In genomic region chr16:1774456-1774795, GRCh38 we compare ENCODE assay signal across 10 cellular contexts. TPM values are rescaled to one million over a fixed set of nuclear protein-coding genes. Genes with fewer than 3 reads are reported as not detected.
DNase-seq lines count a peak whose midpoint lies in the region; ATAC-seq and TF ChIP-seq lines count a peak whose summit lies in the region.
"Had no signal": no experiment of that assay in that cellular context is flagged by ENCODE, and none has a peak within 500 bp of the region (broad histone marks: within the 10 kb centered on the region; RNA-seq: fewer than 3 reads in every experiment).

No MANE protein-coding gene starts in this region.

- H3K9me3 Mint-ChIP-seq in naive B cell: no peaks in the 10 kb centered on the region

- peaks cover 19 to 26% (median 23%) of the 10 kb centered on the region in 3 donors for H3K4me1 Mint-ChIP-seq in naive B cell

- no peak overlapping the region for H3K9ac ChIP-seq in mammary epithelial cell (ENCODE audit: insufficient read depth, low read length)

- no peak overlapping the region for H3K27ac Mint-ChIP-seq in naive B cell

- H3K9me3 ChIP-seq in BE2C (no peaks in the 10 kb centered on the region), mammary epithelial cell (replicated peaks; ENCODE audit: insufficient read depth, low read length) (no peaks in the 10 kb centered on the region)

- ATAC-seq in naive B cell (ENCODE audit: low read depth in 2 of 2) (no peak), HG03159 (IDR thresholded peaks at IDR 0.05; ENCODE audit: unreplicated experiment) (no peak)

- no peak overlapping the region for H2AFZ ChIP-seq in mammary epithelial cell (ENCODE audit: low read depth, low read length)

- intact Hi-C loops in mammary epithelial cell (cut with micrococcal nuclease): loop anchor here (1.0 to 5.0 kb wide), 5 partner anchors 8 to 347 kb away; partner anchors contain the start of genes CRAMP1, IFT140, NUBP2 and SPSB3

- no peaks in the 10 kb centered on the region for H3K36me3 Mint-ChIP-seq in naive B cell

- no peak for DNase-seq in BE2C
- no peak for DNase-seq in Jurkat, Clone E6-1 (ENCODE audit: low read depth, low spot score)
- DNase-seq in mammary epithelial cell: no peak
- DNase-seq in naive B cell: no peak
- DNase-seq in cerebellum (ENCODE audit: low spot score): no peak
- no peak for DNase-seq in pons (ENCODE audit: low spot score)
- no peak for DNase-seq in AML-193 (lab: John Stamatoyannopoulos, UW)
- DNase-seq: NCI-H226; stimulated activated CD4-positive, alpha-beta T cell treated with anti-CD3 and anti-CD28 coated beads, Interleukin-4, amount 100 ng/mL, for 1 hour had no signal

- WGBS in mammary epithelial cell (ENCODE audit: low coverage, missing lambda C conversion rate): 40% methylated on average over 2 of the region's 7 CpGs

- H3K27me3 Mint-ChIP-seq in naive B cell: no peaks in the 10 kb centered on the region

- no peak for TF ChIP-seq CTCF in BE2C (IDR thresholded peaks at IDR 0.05; ENCODE audit: low read depth, low read length)
- TF ChIP-seq CTCF in mammary epithelial cell (conservative IDR thresholded peaks at IDR 0.05 in 1 of 2, IDR thresholded peaks at IDR 0.05 in 1 of 2; ENCODE audit: extremely low read depth in 1 of 2, insufficient read depth in 1 of 2, low read depth in 1 of 2, low read length in 2 of 2): no peak

- peaks cover 27% of the 10 kb centered on the region for H3K36me3 ChIP-seq in BE2C
- peaks cover 2% of the 10 kb centered on the region for H3K36me3 ChIP-seq in mammary epithelial cell (ENCODE audit: insufficient read depth, low read length)

- peak overlapping the region in 5 of 8 donors; percentile 90 to 97 (median 93) for H3K4me3 Mint-ChIP-seq in naive B cell

- peaks cover 2% of the 10 kb centered on the region for H4K20me1 ChIP-seq in mammary epithelial cell (ENCODE audit: insufficient read depth, low read length)

- BruUV-seq in mammary epithelial cell (replicated peaks; lab: Mats Ljungman, UMichigan): no TSS peak

- no peak overlapping the region for H3K27ac ChIP-seq in mammary epithelial cell (ENCODE audit: insufficient read depth, low read depth, low read length)

- H3K4me1 ChIP-seq in BE2C: peaks cover 4% of the 10 kb centered on the region
- H3K4me1 ChIP-seq in mammary epithelial cell (ENCODE audit: insufficient read depth, low read length): peaks cover 31% of the 10 kb centered on the region

- H3K4me3 ChIP-seq in BE2C (ENCODE audit: low read depth, low read length): peak overlapping the region; percentile 92
- H3K4me3 ChIP-seq in Jurkat, Clone E6-1 (ENCODE audit: low read length): peak overlapping the region; percentile 85; the same call in 1 of the 2 replicates
- H3K4me3 ChIP-seq in mammary epithelial cell (replicated peaks in 1 of 3; ENCODE audit: insufficient read depth in 1 of 3, low read depth in 2 of 3, low read length in 3 of 3): peak overlapping the region; percentile 69 to 82 (median 70)

- no peaks in the 10 kb centered on the region for H3K27me3 ChIP-seq in BE2C
- no peaks in the 10 kb centered on the region for H3K27me3 ChIP-seq in mammary epithelial cell (ENCODE audit: insufficient read depth, low read length)

- dilution Hi-C loops in mammary epithelial cell (cut with HindIII; ENCODE audit: low sequenced_read_pairs): no loop called here

- peak overlapping the region; percentile 92 for H3K4me2 ChIP-seq in mammary epithelial cell (ENCODE audit: insufficient read depth, low read depth, low read length)

- in situ Hi-C loops in mammary epithelial cell (cut with MboI; ENCODE audit: low sequenced_read_pairs in 2 of 2): no loop called here

- peaks cover 48% of the 10 kb centered on the region for H3K79me2 ChIP-seq in mammary epithelial cell (ENCODE audit: insufficient read depth, low read length)

- CTCF ChIA-PET in mammary epithelial cell (lab: Charles Lee; ENCODE audit: low non-redundant PET): interaction anchor here (0.6 kb wide), 1 partner anchor 8 kb away, joined by 4 read pairs; the partner anchor contains the start of genes NUBP2 and SPSB3

RNA-seq across cellular contexts. Expression of gene MRPS34, which starts 1.5 kb away (rescaled TPM):
- 992 TPM for polyA plus RNA-seq in BE2C (2012; ENCODE audit: insufficient read depth, insufficient read length, low read depth)
- 145 TPM for polyA plus RNA-seq in Jurkat, Clone E6-1 (2012; ENCODE audit: insufficient read depth, insufficient read length)
- total RNA-seq in mammary epithelial cell: 10 to 100 TPM; 34.7 to 99.4 TPM
- polyA plus RNA-seq in mammary epithelial cell: 90.3 TPM
- 59.3 TPM for polyA minus RNA-seq in mammary epithelial cell
- 100 to 1,000 TPM in 4 of 6 donors, 10 to 100 TPM in 2; 76.4 to 120 (median 108) TPM for polyA plus RNA-seq in naive B cell (ENCODE audit: low read depth in 6 of 6)
- 20.4 TPM for total RNA-seq in cerebellum

RNA-seq across cellular contexts. Expression of gene EME2, which starts 1.8 kb away (rescaled TPM):
- polyA plus RNA-seq in BE2C (2012; ENCODE audit: insufficient read depth, insufficient read length, low read depth): 30.6 TPM
- polyA plus RNA-seq in Jurkat, Clone E6-1 (2012; ENCODE audit: insufficient read depth, insufficient read length): 7.7 TPM
- total RNA-seq in mammary epithelial cell (10 to 100 TPM; 17.2 to 29.0 TPM), cerebellum (11.6 TPM)
- polyA plus RNA-seq in mammary epithelial cell (7.0 TPM), naive B cell (ENCODE audit: low read depth in 6 of 6) (1 to 10 TPM in 1 of 6 donors, under 1 TPM in 5; 0.43 to 2.8 (median 0.93) TPM)
- polyA minus RNA-seq in mammary epithelial cell: 2.3 TPM

RNA-seq across cellular contexts. Expression of gene NME3, which starts 3.1 kb away (rescaled TPM):
- 366 TPM for polyA plus RNA-seq in BE2C (2012; ENCODE audit: insufficient read depth, insufficient read length, low read depth)
- polyA plus RNA-seq in Jurkat, Clone E6-1 (2012; ENCODE audit: insufficient read depth, insufficient read length): 3.6 TPM
- total RNA-seq in mammary epithelial cell: 10 to 100 TPM; 23.4 to 26.2 TPM
- polyA plus RNA-seq in mammary epithelial cell: 18.8 TPM
- 1.4 TPM for polyA minus RNA-seq in mammary epithelial cell
- 10 to 100 TPM; 32.0 to 61.1 (median 49.1) TPM for polyA plus RNA-seq in naive B cell (ENCODE audit: low read depth in 6 of 6)
- total RNA-seq in cerebellum: 16.3 TPM

RNA-seq across cellular contexts. Expression of gene SPSB3, which starts 7.9 kb away (rescaled TPM):
- polyA plus RNA-seq in BE2C (2012; ENCODE audit: insufficient read depth, insufficient read length, low read depth): 95.7 TPM
- polyA plus RNA-seq in Jurkat, Clone E6-1 (2012; ENCODE audit: insufficient read depth, insufficient read length): 32.5 TPM
- total RNA-seq in mammary epithelial cell (10 to 100 TPM; 20.9 to 43.0 TPM), cerebellum (36.2 TPM)
- polyA plus RNA-seq in mammary epithelial cell (23.2 TPM), naive B cell (ENCODE audit: low read depth in 6 of 6) (10 to 100 TPM; 30.2 to 54.1 (median 36.2) TPM)
- 2.4 TPM for polyA minus RNA-seq in mammary epithelial cell

RNA-seq across cellular contexts. Expression of gene NUBP2, which starts 8.3 kb away (rescaled TPM):
- 438 TPM for polyA plus RNA-seq in BE2C (2012; ENCODE audit: insufficient read depth, insufficient read length, low read depth)
- polyA plus RNA-seq in Jurkat, Clone E6-1 (2012; ENCODE audit: insufficient read depth, insufficient read length): 95.9 TPM
- total RNA-seq in mammary epithelial cell (10 to 100 TPM; 64.3 to 67.0 TPM), cerebellum (27.2 TPM)
- polyA plus RNA-seq in mammary epithelial cell (56.6 TPM), naive B cell (ENCODE audit: low read depth in 6 of 6) (100 to 1,000 TPM in 1 of 6 donors, 10 to 100 TPM in 5; 69.1 to 110 (median 81.0) TPM)
- polyA minus RNA-seq in mammary epithelial cell: 5.5 TPM
